Comparison of ENCODE assay signal across 23 cellular contexts in the genomic region with DNA sequence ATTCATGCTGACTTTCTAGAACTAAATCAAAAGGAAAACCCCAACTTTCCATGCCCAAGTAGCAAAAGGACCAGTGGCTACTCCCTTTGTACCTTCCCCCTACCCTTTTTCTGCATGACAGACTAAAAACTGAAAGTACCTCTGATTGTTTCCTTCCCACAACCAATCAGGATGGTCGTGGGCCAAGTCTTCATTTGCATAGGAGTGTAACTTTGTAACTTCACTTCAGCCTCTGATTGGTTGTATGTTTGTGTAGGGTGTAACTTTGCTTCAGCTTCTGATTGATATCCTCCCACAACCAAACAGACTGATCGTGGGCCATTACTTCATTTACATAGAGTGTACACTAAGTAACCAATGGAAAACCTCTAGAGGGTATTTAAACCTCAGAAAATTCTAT.
"Had no signal": no experiment of that assay in that cellular context is flagged by ENCODE, and none has a peak within 500 bp of the region (broad histone marks: within the 10 kb centered on the region; RNA-seq: fewer than 3 reads in every experiment).

No MANE protein-coding gene starts in this region.

- H3K27me3 ChIP-seq: gastrocnemius medialis, neutrophil, ovary, right lobe of liver, uterus had no signal

- DNase-seq: activated CD4-positive, alpha-beta T cell treated with anti-CD3 and anti-CD28 coated beads for 48 hours; activated CD4-positive, alpha-beta T cell treated with anti-CD3 and anti-CD28 coated beads, Interleukin-2, amount 50 U/mL, for 48 hours; activated CD8-positive, alpha-beta memory T cell treated with anti-CD3 and anti-CD28 coated beads for 24 hours; activated effector memory CD4-positive, alpha-beta T cell treated with anti-CD3 and anti-CD28 coated beads, Interleukin-2, amount 50 U/mL, for 16 hours; activated naive CD4-positive, alpha-beta T cell treated with anti-CD3 and anti-CD28 coated beads, Interleukin-2, amount 10 ng/mL, durations not matched to agents 7 days and 5 days; activated naive CD8-positive, alpha-beta T cell treated with anti-CD3 and anti-CD28 coated beads, Interleukin-2, amount 10 ng/mL, durations not matched to agents 7 days and 5 days; effector CD4-positive, alpha-beta T cell; gastrocnemius medialis; glutamatergic neuron; islet precursor cell; left ventricle myocardium inferior; naive B cell; nephron progenitor cell; ovary; right lobe of liver; stimulated activated CD4-positive, alpha-beta T cell treated with anti-CD3 and anti-CD28 coated beads, Interleukin-12 subunit alpha, Interleukin-12 subunit beta, amount 100 ng/mL, for 4 hours; stimulated activated CD4-positive, alpha-beta T cell treated with anti-CD3 and anti-CD28 coated beads, Interleukin-4, amount 100 ng/mL, for 1 hour; uterus had no signal

- H3K27ac ChIP-seq: epithelial cell of prostate, gastrocnemius medialis, left ventricle myocardium inferior, neutrophil, ovary, right lobe of liver, thoracic aorta, uterus, VCaP had no signal

- ATAC-seq: gastrocnemius medialis, right lobe of liver had no signal

- H3K4me1 ChIP-seq: right lobe of liver had no signal

- H3K4me3 ChIP-seq: gastrocnemius medialis, left ventricle myocardium inferior, ovary, right lobe of liver, thoracic aorta, uterus had no signal

- H3K36me3 ChIP-seq: neutrophil, ovary, thoracic aorta, uterus had no signal

- H3K9me3 ChIP-seq: gastrocnemius medialis, left ventricle myocardium inferior, neutrophil, ovary, right lobe of liver, thoracic aorta, uterus had no signal

- FAIRE-seq: TTC549 had no signal
